Comparison of ENCODE assay signal across 12 cellular contexts in the genomic region with DNA sequence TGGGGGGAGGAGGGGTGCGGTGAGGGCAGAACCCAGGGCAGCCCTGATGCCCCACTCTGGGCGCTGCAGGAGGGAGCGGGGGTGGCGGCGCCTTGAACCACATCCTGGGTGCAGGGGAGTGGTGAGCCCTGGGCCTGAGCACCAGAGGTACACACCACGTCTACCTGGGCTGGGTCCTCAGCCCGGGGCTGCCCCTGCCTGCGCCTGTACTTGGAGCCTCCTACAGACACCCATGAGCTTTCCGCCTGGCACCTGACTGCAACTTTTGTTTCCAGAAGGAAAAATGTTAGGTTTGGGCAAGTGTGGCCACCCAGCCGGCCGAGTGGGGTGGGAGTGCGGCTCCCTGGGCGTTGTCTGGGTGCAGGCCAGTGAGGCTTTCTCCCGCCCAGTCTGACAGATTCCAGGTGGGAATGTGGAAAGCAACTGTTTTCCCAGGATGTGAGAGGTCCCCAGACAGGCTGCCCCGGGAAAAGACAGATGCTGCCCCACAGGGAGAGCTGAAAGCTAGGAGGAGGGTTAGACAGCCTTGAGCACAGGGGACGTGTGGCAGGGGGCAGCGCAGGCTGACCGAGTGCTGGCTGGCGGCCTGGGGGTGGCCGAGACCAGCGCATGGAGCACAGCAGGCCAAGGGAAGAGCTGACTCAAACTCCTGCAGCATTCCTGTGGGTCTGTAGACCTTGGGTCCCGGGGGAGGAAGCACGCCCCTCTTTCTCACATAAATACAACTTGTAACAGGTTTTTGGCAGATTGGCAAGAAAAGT. TPM values are rescaled to one million over a fixed set of nuclear protein-coding genes. Genes with fewer than 3 reads are reported as not detected.
DNase-seq lines count a peak whose midpoint lies in the region; ATAC-seq and TF ChIP-seq lines count a peak whose summit lies in the region.
"Had no signal": no experiment of that assay in that cellular context is flagged by ENCODE, and none has a peak within 500 bp of the region (broad histone marks: within the 10 kb centered on the region; RNA-seq: fewer than 3 reads in every experiment).

No MANE protein-coding gene starts in this region.

- H2BK5ac ChIP-seq in mesendoderm (ENCODE audit: low read length), result no peak overlapping the region

- no peaks in the 10 kb centered on the region for H3K27me3 ChIP-seq in AG04450 (ENCODE audit: control insufficient read depth, insufficient read depth, low read length)
- no peaks in the 10 kb centered on the region for H3K27me3 ChIP-seq in mesendoderm (ENCODE audit: insufficient read depth, low read length, poor library complexity)
- H3K27me3 ChIP-seq: tibial artery had no signal

- H3K18ac ChIP-seq in mesendoderm (ENCODE audit: low read length), result no peak overlapping the region

- TF ChIP-seq CTCF in AG04450 (IDR thresholded peaks at IDR 0.05; ENCODE audit: low read depth, low read length), result 0 out of 2 replicates have a peak, but pooled peaks have one; percentile 7
- TF ChIP-seq CTCF in astrocyte of the spinal cord (IDR thresholded peaks at IDR 0.05; ENCODE audit: low read depth, low read length), result no peak

- no peak overlapping the region for H2BK120ac ChIP-seq in mesendoderm (ENCODE audit: low read depth, low read length)

- H3K4me3 ChIP-seq in AG04450 (ENCODE audit: low read depth, low read length) (no peak overlapping the region), astrocyte of the spinal cord (ENCODE audit: low read depth, low read length) (no peak overlapping the region), mesendoderm (ENCODE audit: low read length) (no peak overlapping the region)
- H3K4me3 ChIP-seq: tibial artery had no signal

- H3K79me1 ChIP-seq in mesendoderm (ENCODE audit: low read length), result no peaks in the 10 kb centered on the region

- H3K4me2 ChIP-seq in mesendoderm (ENCODE audit: low read length), result no peak overlapping the region

- peak overlapping the region; percentile 21 for H3K27ac ChIP-seq in AG04450 (ENCODE audit: low read depth, low read length)
- no peak overlapping the region for H3K27ac ChIP-seq in mesendoderm (ENCODE audit: low read depth, low read length)
- H3K27ac ChIP-seq: tibial artery had no signal

- no peaks in the 10 kb centered on the region for H3K4me1 ChIP-seq in mesendoderm (ENCODE audit: control insufficient read depth, low read depth, low read length)
- H3K4me1 ChIP-seq: tibial artery had no signal

- H4K8ac ChIP-seq in mesendoderm (ENCODE audit: low read depth, low read length), result no peak overlapping the region

- H3K79me2 ChIP-seq in mesendoderm (ENCODE audit: control insufficient read depth, insufficient read depth, low read length), result no peaks in the 10 kb centered on the region

- H3K56ac ChIP-seq in mesendoderm (ENCODE audit: low read length), result no peak overlapping the region

- H3K23ac ChIP-seq in mesendoderm (ENCODE audit: low read length), result no peak overlapping the region

- CTCF ChIA-PET in AG04450 (lab: Charles Lee), result interaction anchor here (1.0 kb wide), 1 partner anchor 81 kb away, joined by 4 read pairs; no protein-coding TSS in a partner anchor

- H3K9me3 ChIP-seq in AG04450 (ENCODE audit: control insufficient read depth, insufficient read depth, low read length), result no peaks in the 10 kb centered on the region; the same call in 1 of the 2 replicates
- H3K9me3 ChIP-seq: tibial artery had no signal

- no CpG with 5 or more reads among the region's 23 CpGs for WGBS in mesendoderm (ENCODE audit: extremely low coverage, insufficient coverage, low lambda C conversion rate)

- DNase-seq in AG04450 (ENCODE audit: low read depth, low spot score), result peak; percentile 33
- peak; percentile 67 for DNase-seq in GM04504 (ENCODE audit: low read depth)
- peak; percentile 89 for DNase-seq in astrocyte of the spinal cord (ENCODE audit: low read depth, low spot score)
- peak; percentile 21 for DNase-seq in mesendoderm
- no peak for DNase-seq in HT-29 (ENCODE audit: low spot score)
- DNase-seq in NCI-H2107 treated with DMSO at 0.1 percent for 48 hours (lab: John Stamatoyannopoulos, UW; ENCODE audit: unreplicated experiment), result no peak
- DNase-seq: naive B cell, NCI-H2081 treated with DMSO at 0.1 percent for 48 hours, SIG-M5 had no signal

- in situ Hi-C loops in astrocyte of the spinal cord (cut with HindIII; ENCODE audit: low sequenced_read_pairs), result no loop called here

- no peak overlapping the region for H2AK5ac ChIP-seq in mesendoderm (ENCODE audit: low read length)

- H3K36me3 ChIP-seq in mesendoderm (ENCODE audit: control insufficient read depth, insufficient read depth, low read length), result no peaks in the 10 kb centered on the region

- H3K9ac ChIP-seq in mesendoderm (ENCODE audit: low read length), result no peak overlapping the region

- POLR2A ChIA-PET in AG04450 (lab: Yijun Ruan, JAX), result no interaction called here

- no peak overlapping the region for H2BK15ac ChIP-seq in mesendoderm (replicated peaks; ENCODE audit: low read depth)

- no peak overlapping the region for H4K5ac ChIP-seq in mesendoderm (ENCODE audit: low read length)

- ATAC-seq in HG03135 (IDR thresholded peaks at IDR 0.05; ENCODE audit: unreplicated experiment), result no peak
- ATAC-seq in GM18519 (IDR thresholded peaks at IDR 0.05; ENCODE audit: low FRiP score, unreplicated experiment), result no peak

- H3K4ac ChIP-seq in mesendoderm (ENCODE audit: low read depth, low read length), result no peak overlapping the region

RNA-seq across cellular contexts. Expression of gene GNB1L, which starts 44.1 kb away (rescaled TPM):
- 1.3 and 1.6 TPM in 2 replicates for polyA plus RNA-seq in AG04450 (2011; rRNA removed)
- polyA minus RNA-seq in AG04450 (2011; rRNA and poly(A)+ RNA removed), result 0.43 and 0.46 TPM in 2 replicates
- polyA plus RNA-seq in mesendoderm (2013, experiment 1 of 2), result 4.7 TPM
- 4.2 TPM for polyA plus RNA-seq in mesendoderm (2013, experiment 2 of 2)
- total RNA-seq in HT-29 (2014; rRNA removed; shearing (Covaris generic)), result 96.1 and 115 TPM in 2 replicates

RNA-seq across cellular contexts. Expression of gene RTL10, which starts 44.1 kb away (rescaled TPM):
- polyA plus RNA-seq in AG04450 (2011; rRNA removed), result 9.5 and 13.1 TPM in 2 replicates
- polyA minus RNA-seq in AG04450 (2011; rRNA and poly(A)+ RNA removed), result 18.6 and 21.3 TPM in 2 replicates
- 7.4 TPM for polyA plus RNA-seq in mesendoderm (2013, experiment 1 of 2)
- 7.6 TPM for polyA plus RNA-seq in mesendoderm (2013, experiment 2 of 2)
- 37.9 and 42.8 TPM in 2 replicates for total RNA-seq in HT-29 (2014; rRNA removed; shearing (Covaris generic))

RNA-seq across cellular contexts. Expression of gene TBX1, which starts 50.0 kb away (rescaled TPM):
- polyA plus RNA-seq in AG04450 (2011; rRNA removed), result not detected in 2 replicates
- polyA minus RNA-seq in AG04450 (2011; rRNA and poly(A)+ RNA removed), result not detected in 2 replicates
- polyA plus RNA-seq in mesendoderm (2013, experiment 1 of 2), result 0.03 TPM
- 0.10 TPM for polyA plus RNA-seq in mesendoderm (2013, experiment 2 of 2)
- total RNA-seq in HT-29 (2014; rRNA removed; shearing (Covaris generic)), result not detected in 2 replicates

Comparison
In these comparisons a context has a peak if more than half of its experiments do, and no peak if none do; other contexts are left out.
1. DNase-seq: peak in AG04450 (single experiment), GM04504 (single experiment), astrocyte of the spinal cord (single experiment) and mesendoderm (single experiment); none in HT-29 (single experiment) and NCI-H2107 treated with DMSO at 0.1 percent for 48 hours (single experiment).